17 cellular contexts compared by ENCODE assay signal in the genomic region with DNA sequence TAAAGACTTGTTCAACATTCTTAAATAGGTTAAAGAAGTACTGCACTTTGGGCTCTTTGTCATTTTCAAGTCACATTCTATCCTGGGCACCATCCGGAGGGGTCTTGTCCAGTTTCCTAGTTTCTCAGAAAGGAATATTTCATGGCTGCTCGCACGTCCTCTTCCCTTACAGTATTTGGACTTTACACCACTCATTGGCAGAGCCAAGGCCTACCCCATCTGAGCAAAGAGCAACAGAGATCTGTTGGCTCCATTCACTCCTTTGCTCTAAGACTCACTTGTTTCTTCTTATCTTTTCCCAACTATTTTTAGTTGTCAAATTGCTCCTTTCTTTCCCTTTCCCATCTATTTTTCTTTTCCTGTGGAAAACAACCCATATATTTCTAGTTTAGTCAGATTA.
"Had no signal": no experiment of that assay in that cellular context is flagged by ENCODE, and none has a peak within 500 bp of the region (broad histone marks: within the 10 kb centered on the region; RNA-seq: fewer than 3 reads in every experiment).

No MANE protein-coding gene starts in this region.

- H3K27me3 ChIP-seq: neutrophil, pancreas, sigmoid colon, spleen, transverse colon, upper lobe of right lung, uterus had no signal

- H3K4me1 ChIP-seq: lower lobe of right lung, pancreas, spleen, upper lobe of right lung, uterus had no signal

- H3K27ac ChIP-seq: coronary artery, lower lobe of right lung, neutrophil, pancreas, sigmoid colon, spleen, transverse colon, upper lobe of right lung, uterus had no signal

- DNase-seq: effector CD4-positive, alpha-beta T cell; hypothalamus; immature natural killer cell; islet precursor cell; kidney glomerular epithelial cell; lower lobe of right lung; natural killer cell; pancreas; sigmoid colon; spleen; stimulated activated CD4-positive, alpha-beta T cell treated with anti-CD3 and anti-CD28 coated beads, Interleukin-4, amount 100 ng/mL, for 4 hours; stimulated activated naive CD8-positive, alpha-beta T cell treated with anti-CD3 and anti-CD28 coated beads, Interleukin-15, Interleukin-2, amounts not matched to agents 100 U/mL and 50 U/mL, for 24 hours; transverse colon; upper lobe of right lung; uterus had no signal

- ATAC-seq: lower lobe of right lung; natural killer cell; pancreas; stimulated activated naive CD8-positive, alpha-beta T cell treated with anti-CD3 and anti-CD28 coated beads, Interleukin-15, Interleukin-2, amounts not matched to agents 100 U/mL and 50 U/mL, for 24 hours; upper lobe of right lung had no signal

- H3K4me3 ChIP-seq: coronary artery, lower lobe of right lung, pancreas, sigmoid colon, spleen, transverse colon, upper lobe of right lung, uterus had no signal

- H3K36me3 ChIP-seq: lower lobe of right lung, neutrophil, pancreas, sigmoid colon, spleen, transverse colon, upper lobe of right lung, uterus had no signal
